14 cellular contexts compared by ENCODE assay signal in genomic region chr1:165877940-165878556, GRCh38. TPM values are rescaled to one million over a fixed set of nuclear protein-coding genes. Genes with fewer than 3 reads are reported as not detected.
DNase-seq lines count a peak whose midpoint lies in the region; ATAC-seq and TF ChIP-seq lines count a peak whose summit lies in the region.
"Had no signal": no experiment of that assay in that cellular context is flagged by ENCODE, and none has a peak within 500 bp of the region (broad histone marks: within the 10 kb centered on the region; RNA-seq: fewer than 3 reads in every experiment).

No MANE protein-coding gene starts in this region.

- H3K36me3 Mint-ChIP-seq in activated T-helper 17 cell treated with anti-CD3 and anti-CD28 coated beads, Interleukin-2, amount 50 U/mL, for 72 hours (ENCODE audit: low read depth): no peaks in the 10 kb centered on the region
- H3K36me3 Mint-ChIP-seq in MCF 10A (ENCODE audit: insufficient read depth, unreplicated experiment): peaks cover 25% of the 10 kb centered on the region
- H3K36me3 Mint-ChIP-seq in CD8-positive, alpha-beta memory T cell: peaks cover 0 to 17% (median 1%) of the 10 kb centered on the region in 3 donors

- ATAC-seq in GM18517 (IDR thresholded peaks at IDR 0.05; ENCODE audit: unreplicated experiment): peak; percentile 78
- ATAC-seq in GM21381 (IDR thresholded peaks at IDR 0.05; ENCODE audit: unreplicated experiment): peak; percentile 60
- peak; percentile 44 for ATAC-seq in HG03139 (IDR thresholded peaks at IDR 0.05; ENCODE audit: unreplicated experiment)
- ATAC-seq in activated T-helper 17 cell treated with anti-CD3 and anti-CD28 coated beads, Interleukin-2, amount 50 U/mL, for 72 hours (replicated peaks): peak; percentile 85
- ATAC-seq: WTC11 had no signal

- H3K36me3 ChIP-seq in CD8-positive, alpha-beta memory T cell (ENCODE audit: insufficient read depth, low read length): no peaks in the 10 kb centered on the region
- H3K36me3 ChIP-seq in MG63: peaks cover 41% of the 10 kb centered on the region
- H3K36me3 ChIP-seq: left ventricle myocardium inferior, right atrium auricular region had no signal

- intact Hi-C loops in MCF 10A (cut with micrococcal nuclease): no loop called here

- DNase-seq in MCF 10A (ENCODE audit: unreplicated experiment): no peak
- DNase-seq in AG20443 (ENCODE audit: low spot score): no peak
- no peak for DNase-seq in CD8-positive, alpha-beta memory T cell
- no peak for DNase-seq in MG63
- DNase-seq: anterior cingulate cortex, GF-D8, left ventricle myocardium inferior, NCI-H774 had no signal

- no peak for TF ChIP-seq CTCF in MCF 10A (IDR thresholded peaks at IDR 0.05; ENCODE audit: unreplicated experiment)

- H3K27ac Mint-ChIP-seq in activated T-helper 17 cell treated with anti-CD3 and anti-CD28 coated beads, Interleukin-2, amount 50 U/mL, for 72 hours: no peak overlapping the region
- no peak overlapping the region for H3K27ac Mint-ChIP-seq in MCF 10A (ENCODE audit: low read depth, unreplicated experiment)
- no peak overlapping the region for H3K27ac Mint-ChIP-seq in CD8-positive, alpha-beta memory T cell
- H3K27ac Mint-ChIP-seq: WTC11 had no signal

- no peaks in the 10 kb centered on the region for H3K9me3 Mint-ChIP-seq in activated T-helper 17 cell treated with anti-CD3 and anti-CD28 coated beads, Interleukin-2, amount 50 U/mL, for 72 hours
- peaks cover 7% of the 10 kb centered on the region for H3K9me3 Mint-ChIP-seq in MCF 10A (ENCODE audit: unreplicated experiment)
- no peaks in the 10 kb centered on the region for H3K9me3 Mint-ChIP-seq in CD8-positive, alpha-beta memory T cell

- H3K27me3 Mint-ChIP-seq in activated T-helper 17 cell treated with anti-CD3 and anti-CD28 coated beads, Interleukin-2, amount 50 U/mL, for 72 hours: no peaks in the 10 kb centered on the region
- no peaks in the 10 kb centered on the region for H3K27me3 Mint-ChIP-seq in MCF 10A (ENCODE audit: insufficient read depth, unreplicated experiment)
- no peaks in the 10 kb centered on the region for H3K27me3 Mint-ChIP-seq in CD8-positive, alpha-beta memory T cell

- H3K4me3 Mint-ChIP-seq in activated T-helper 17 cell treated with anti-CD3 and anti-CD28 coated beads, Interleukin-2, amount 50 U/mL, for 72 hours: no peak overlapping the region
- H3K4me3 Mint-ChIP-seq in MCF 10A (ENCODE audit: unreplicated experiment): no peak overlapping the region
- H3K4me3 Mint-ChIP-seq in CD8-positive, alpha-beta memory T cell: peak overlapping the region in 1 of 7 donors; percentile 4
- H3K4me3 Mint-ChIP-seq: WTC11 had no signal

- no peak overlapping the region for H3K27ac ChIP-seq in CD8-positive, alpha-beta memory T cell (ENCODE audit: low read depth, low read length)
- H3K27ac ChIP-seq: left ventricle myocardium inferior, right atrium auricular region had no signal

- POLR2A ChIA-PET in MCF 10A (lab: Yijun Ruan, JAX): interaction anchor here (1.9 kb wide), 1 partner anchor 49 kb away, joined by 7 read pairs; no protein-coding TSS in a partner anchor
- POLR2A ChIA-PET in CD8-positive, alpha-beta memory T cell (lab: Charles Lee): no interaction called here

- H3K4me3 ChIP-seq in CD8-positive, alpha-beta memory T cell (ENCODE audit: low read length): no peak overlapping the region
- H3K4me3 ChIP-seq in MG63: no peak overlapping the region
- H3K4me3 ChIP-seq: left ventricle myocardium inferior, right atrium auricular region had no signal

- H3K4me1 Mint-ChIP-seq in activated T-helper 17 cell treated with anti-CD3 and anti-CD28 coated beads, Interleukin-2, amount 50 U/mL, for 72 hours: peaks cover 6% of the 10 kb centered on the region
- H3K4me1 Mint-ChIP-seq in MCF 10A (ENCODE audit: insufficient read depth, unreplicated experiment): peaks cover 40% of the 10 kb centered on the region
- H3K4me1 Mint-ChIP-seq in CD8-positive, alpha-beta memory T cell: peaks cover 14 to 34% (median 19%) of the 10 kb centered on the region in 3 donors

- H3K9me3 ChIP-seq in CD8-positive, alpha-beta memory T cell (ENCODE audit: low read length): no peaks in the 10 kb centered on the region
- peaks cover 8% of the 10 kb centered on the region; the same call in 1 of the 2 replicates for H3K9me3 ChIP-seq in MG63
- H3K9me3 ChIP-seq: right atrium auricular region had no signal

- H3K27me3 ChIP-seq in CD8-positive, alpha-beta memory T cell (ENCODE audit: insufficient read depth, low read length, poor library complexity, severe bottlenecking): no peaks in the 10 kb centered on the region
- H3K27me3 ChIP-seq in MG63: no peaks in the 10 kb centered on the region
- H3K27me3 ChIP-seq: right atrium auricular region had no signal

- H3K4me1 ChIP-seq in CD8-positive, alpha-beta memory T cell (ENCODE audit: insufficient read depth, low read length): peaks cover 9% of the 10 kb centered on the region
- H3K4me1 ChIP-seq: right atrium auricular region had no signal

- no TSS peak for BruUV-seq in MCF 10A (replicated peaks; lab: Mats Ljungman, UMichigan)

- CTCF ChIA-PET in MCF 10A (lab: Yijun Ruan, JAX): interaction anchor here (1.1 to 1.3 kb wide), 2 partner anchors 34 to 108 kb away, joined by 3 read pairs; no protein-coding TSS in a partner anchor
- CTCF ChIA-PET in CD8-positive, alpha-beta memory T cell (lab: Charles Lee): no interaction called here

RNA-seq across cellular contexts. Expression of gene UCK2, which starts 50.6 kb away (rescaled TPM):
- 10 to 100 TPM; 30.7 to 74.2 TPM for total RNA-seq in activated T-helper 17 cell treated with anti-CD3 and anti-CD28 coated beads, Interleukin-2, amount 50 U/mL, for 72 hours
- total RNA-seq in MCF 10A (2022): 108 and 144 TPM in 2 replicates
- 100 to 1,000 TPM in 1 of 2 experiments, 10 to 100 TPM in 1; 97.4 to 100 TPM for total RNA-seq in CD8-positive, alpha-beta memory T cell
- polyA plus RNA-seq in CD8-positive, alpha-beta memory T cell: 10.7 TPM
- 75.8 and 130 TPM in 2 replicates for total RNA-seq in MG63 (2014; rRNA removed; shearing (Covaris generic); ENCODE audit: low replicate concordance)
